11 cellular contexts compared by ENCODE assay signal in the genomic region with DNA sequence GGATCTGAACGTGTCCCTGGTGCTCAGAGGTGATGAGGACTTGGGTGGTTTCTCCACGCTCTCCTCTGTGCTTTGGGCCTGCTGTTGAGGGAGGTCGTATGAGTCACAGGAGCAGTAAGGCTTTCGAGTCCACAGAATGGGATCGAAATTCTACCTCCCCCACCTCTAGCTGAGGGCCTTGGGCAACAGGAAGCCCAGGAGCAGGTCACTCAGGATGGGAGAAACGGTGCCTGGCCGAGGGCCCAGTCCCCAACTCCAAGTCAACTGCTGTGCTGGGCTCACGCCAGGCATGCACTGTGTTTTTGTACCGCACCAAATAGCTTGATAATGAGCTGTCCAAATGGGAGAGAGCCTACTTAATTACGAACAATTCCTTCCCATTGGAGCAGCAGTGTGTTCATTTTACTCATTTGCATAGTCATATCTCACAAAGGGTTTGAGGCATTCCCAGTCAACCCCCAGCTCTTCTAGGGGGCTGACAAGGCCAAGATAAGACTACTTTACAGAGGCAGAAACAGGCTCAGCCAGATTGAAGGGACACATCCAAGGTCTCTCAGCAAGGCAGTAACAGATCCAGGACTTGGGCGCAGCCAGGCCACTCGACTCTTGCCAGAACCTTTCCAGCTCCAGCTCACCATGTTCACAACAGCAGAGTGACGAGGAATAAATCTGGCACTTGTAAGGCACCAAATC. TPM values are rescaled to one million over a fixed set of nuclear protein-coding genes. Genes with fewer than 3 reads are reported as not detected.
DNase-seq lines count a peak whose midpoint lies in the region; ATAC-seq, FAIRE-seq and TF ChIP-seq lines count a peak whose summit lies in the region.
"Had no signal": no experiment of that assay in that cellular context is flagged by ENCODE, and none has a peak within 500 bp of the region (broad histone marks: within the 10 kb centered on the region; RNA-seq: fewer than 3 reads in every experiment).

No MANE protein-coding gene starts in this region.

- H3K4me3 Mint-ChIP-seq in MCF 10A (ENCODE audit: unreplicated experiment): no peak overlapping the region
- no peak overlapping the region for H3K4me3 Mint-ChIP-seq in stimulated activated effector memory CD8-positive, alpha-beta T cell treated with anti-CD3 and anti-CD28 coated beads, Interleukin-12 subunit alpha, Interleukin-12 subunit beta, amount 100 ng/mL, for 72 hours

- in situ Hi-C loops in IMR-90 (cut with MboI; ENCODE audit: low sequenced_read_pairs) (no loop called here), GM13977 (cut with MboI; ENCODE audit: low pct_unique_long_range_greater_than_20kb, low sequenced_read_pairs, unreplicated experiment) (no loop called here)

- TF ChIP-seq RAD21 in A549 (conservative IDR thresholded peaks at IDR 0.05 in 1 of 2, IDR thresholded peaks at IDR 0.05 in 1 of 2) (no peak), IMR-90 (IDR thresholded peaks at IDR 0.05; ENCODE audit: low read length) (peak; percentile 20; the same call in 1 of the 2 replicates)

- TF ChIP-seq CTCF in A549 (IDR thresholded peaks at IDR 0.05) (no peak), IMR-90 (conservative IDR thresholded peaks at IDR 0.05; ENCODE audit: low read depth, low read length) (no peak), MCF 10A (IDR thresholded peaks at IDR 0.05; ENCODE audit: unreplicated experiment) (no peak), GM13977 (IDR thresholded peaks at IDR 0.05; ENCODE audit: extremely low read depth, insufficient read depth, missing control alignments) (no peak)

- H3K9me1 ChIP-seq in IMR-90 (ENCODE audit: insufficient read depth, low read length): peaks cover 24% of the 10 kb centered on the region

- H3K4me1 Mint-ChIP-seq in MCF 10A (ENCODE audit: insufficient read depth, unreplicated experiment): peaks cover 14% of the 10 kb centered on the region
- no peaks in the 10 kb centered on the region for H3K4me1 Mint-ChIP-seq in stimulated activated effector memory CD8-positive, alpha-beta T cell treated with anti-CD3 and anti-CD28 coated beads, Interleukin-12 subunit alpha, Interleukin-12 subunit beta, amount 100 ng/mL, for 72 hours

- H4K8ac ChIP-seq in IMR-90 (ENCODE audit: low read depth in 2 of 2, low read length in 2 of 2): peak overlapping the region; percentile 9 to 53; a peak in 3 of 4 replicates

- H2BK20ac ChIP-seq in IMR-90 (ENCODE audit: low read depth, low read length): peak overlapping the region; percentile 80

- H3K14ac ChIP-seq in IMR-90 (replicated peaks; ENCODE audit: low read depth, low read length): peak overlapping the region; percentile 86

- POLR2A ChIA-PET in A549 (lab: Yijun Ruan, JAX) (no interaction called here), IMR-90 (lab: Charles Lee; ENCODE audit: unreplicated experiment) (no interaction called here), MCF 10A (lab: Yijun Ruan, JAX) (no interaction called here)

- H3K27me3 Mint-ChIP-seq in MCF 10A (ENCODE audit: insufficient read depth, unreplicated experiment): no peaks in the 10 kb centered on the region

- H3K4me2 ChIP-seq in A549 (peak overlapping the region; percentile 39), IMR-90 (ENCODE audit: low read depth, low read length) (no peak overlapping the region)

- intact Hi-C loops in IMR-90 (cut with micrococcal nuclease): no loop called here
- intact Hi-C loops in MCF 10A (cut with micrococcal nuclease): no loop called here

- H3K36me3 ChIP-seq in IMR-90 (ENCODE audit: control insufficient read depth, insufficient read depth, low read length): no peaks in the 10 kb centered on the region

- H3K27me3 ChIP-seq in IMR-90 (ENCODE audit: control insufficient read depth, insufficient read depth, low read length): no peaks in the 10 kb centered on the region

- no peaks in the 10 kb centered on the region for H3K36me3 Mint-ChIP-seq in MCF 10A (ENCODE audit: insufficient read depth, unreplicated experiment)
- no peaks in the 10 kb centered on the region for H3K36me3 Mint-ChIP-seq in stimulated activated effector memory CD8-positive, alpha-beta T cell treated with anti-CD3 and anti-CD28 coated beads, Interleukin-12 subunit alpha, Interleukin-12 subunit beta, amount 100 ng/mL, for 72 hours

- no TSS peak for BruUV-seq in IMR-90 (replicated peaks; lab: Mats Ljungman, UMichigan)
- no TSS peak for BruUV-seq in MCF 10A (replicated peaks; lab: Mats Ljungman, UMichigan)

- no peaks in the 10 kb centered on the region for H4K20me1 ChIP-seq in IMR-90 (ENCODE audit: insufficient read depth, low read length)

- H3K18ac ChIP-seq in IMR-90 (ENCODE audit: low read depth, low read length): peak overlapping the region; percentile 10; the same call in 1 of the 2 replicates

- no peak overlapping the region for H3K9ac ChIP-seq in IMR-90 (ENCODE audit: low read depth, low read length)

- H3K27ac ChIP-seq in A549 (peak overlapping the region; percentile 17 to 65; a peak in 4 of 6 replicates), IMR-90 (ENCODE audit: insufficient read depth, low read length) (peak overlapping the region; percentile 28; the same call in 1 of the 2 replicates)

- peak overlapping the region; percentile 81 for H2AFZ ChIP-seq in IMR-90 (replicated peaks; ENCODE audit: low read length, poor library complexity)

- no peak for FAIRE-seq in A549 (lab: Jason Lieb, UNC)

- H2AK9ac ChIP-seq in IMR-90 (replicated peaks; ENCODE audit: low read depth, low read length, poor library complexity): peak overlapping the region; percentile 95

- TF ChIP-seq EP300 in A549 (IDR thresholded peaks at IDR 0.05): no peak

- peak overlapping the region; percentile 45 for H4K91ac ChIP-seq in IMR-90 (ENCODE audit: insufficient read depth, low read depth, low read length)

- peak; percentile 44 to 59; a peak in 4 of 6 replicates for ATAC-seq in A549
- peak; percentile 84 for ATAC-seq in IMR-90 (ENCODE audit: low read depth)
- peak; percentile 83 for ATAC-seq in left lobe of liver
- ATAC-seq in stimulated activated effector memory CD8-positive, alpha-beta T cell treated with anti-CD3 and anti-CD28 coated beads, Interleukin-12 subunit alpha, Interleukin-12 subunit beta, amount 100 ng/mL, for 72 hours: no peak
- no peak for ATAC-seq in GM21367 (IDR thresholded peaks at IDR 0.05; ENCODE audit: unreplicated experiment)
- ATAC-seq: stimulated activated naive CD8-positive, alpha-beta T cell treated with anti-CD3 and anti-CD28 coated beads, Interleukin-15, Interleukin-2, amounts not matched to agents 100 U/mL and 50 U/mL, for 24 hours had no signal

- peaks cover 0 to 12% of the 10 kb centered on the region in 2 experiments; a peak in 1 of 4 replicates for H3K79me1 ChIP-seq in IMR-90 (ENCODE audit: low read depth in 1 of 2, low read length in 2 of 2)

- H2BK5ac ChIP-seq in IMR-90 (ENCODE audit: low read depth, low read length, poor library complexity, severe bottlenecking): peak overlapping the region; percentile 72

- no peaks in the 10 kb centered on the region for H3K9me3 Mint-ChIP-seq in MCF 10A (ENCODE audit: unreplicated experiment)
- no peaks in the 10 kb centered on the region for H3K9me3 Mint-ChIP-seq in stimulated activated effector memory CD8-positive, alpha-beta T cell treated with anti-CD3 and anti-CD28 coated beads, Interleukin-12 subunit alpha, Interleukin-12 subunit beta, amount 100 ng/mL, for 72 hours

- H3K23ac ChIP-seq in IMR-90 (ENCODE audit: low read depth, low read length): peak overlapping the region; percentile 40; the same call in 1 of the 2 replicates

- DNase-seq in A549 (ENCODE audit: low read depth in 1 of 2, low spot score in 1 of 2): no peak
- DNase-seq in IMR-90: peak; percentile 86
- peak; percentile 87 for DNase-seq in MCF 10A (ENCODE audit: unreplicated experiment)
- DNase-seq in left lobe of liver (ENCODE audit: low spot score): peak; percentile 64
- no peak for DNase-seq in stimulated activated effector memory CD8-positive, alpha-beta T cell treated with anti-CD3 and anti-CD28 coated beads, Interleukin-12 subunit alpha, Interleukin-12 subunit beta, amount 100 ng/mL, for 72 hours (ENCODE audit: low spot score in 2 of 2)
- no peak for DNase-seq in GM13977 (ENCODE audit: low spot score)
- DNase-seq in GM19238 (ENCODE audit: insufficient read length, low spot score): no peak
- DNase-seq: activated T-cell treated with anti-CD3 and anti-CD28 coated beads, Interleukin-2, amount 50 U/mL, for 1 hour; SHP77; stimulated activated naive CD8-positive, alpha-beta T cell treated with anti-CD3 and anti-CD28 coated beads, Interleukin-15, Interleukin-2, amounts not matched to agents 100 U/mL and 50 U/mL, for 24 hours had no signal

- WGBS in A549 (ENCODE audit: missing lambda C conversion rate): 56% methylated on average over 13 of the region's 13 CpGs
- 0% methylated on average over 2 of the region's 13 CpGs; no CpG with 5 or more reads in 1 of the 2 experiments for WGBS in IMR-90 (ENCODE audit: extremely low coverage in 2 of 2, insufficient read length in 1 of 2), 2 experiments

- H3K9me3 ChIP-seq in A549: no peaks in the 10 kb centered on the region
- no peaks in the 10 kb centered on the region for H3K9me3 ChIP-seq in IMR-90 (ENCODE audit: control insufficient read depth, insufficient read depth, low read length)

- CTCF ChIA-PET in A549 (lab: Yijun Ruan, JAX): interaction anchor here (1.0 to 3.0 kb wide), 7 partner anchors 8 to 78 kb away, joined by 3 to 14 read pairs (median 3); no protein-coding TSS in a partner anchor
- CTCF ChIA-PET in IMR-90 (lab: Yijun Ruan, JAX): interaction anchor here (1.4 kb wide), 1 partner anchor 14 kb away, joined by 3 read pairs; no protein-coding TSS in a partner anchor
- CTCF ChIA-PET in MCF 10A (lab: Yijun Ruan, JAX): interaction anchor here (0.6 to 1.3 kb wide), 2 partner anchors 18 to 71 kb away, joined by 3 to 5 read pairs; no protein-coding TSS in a partner anchor

- peak overlapping the region; percentile 88 for H2AK5ac ChIP-seq in IMR-90 (ENCODE audit: low read depth, low read length)

- peak overlapping the region; percentile 72 for H2BK120ac ChIP-seq in IMR-90 (ENCODE audit: low read depth, low read length)

- TF ChIP-seq POLR2A in A549 (IDR thresholded peaks at IDR 0.05; ENCODE audit: low read length) (no peak), IMR-90 (IDR thresholded peaks at IDR 0.05; ENCODE audit: low read depth, low read length) (no peak)

- H2BK15ac ChIP-seq in IMR-90 (ENCODE audit: low read depth, low read length): peak overlapping the region; percentile 58; the same call in 2 of the 3 replicates

- dilution Hi-C loops in IMR-90 (cut with HindIII; ENCODE audit: low sequenced_read_pairs, unreplicated experiment): no loop called here

- H3K4me1 ChIP-seq in A549 (peaks cover 23% of the 10 kb centered on the region), IMR-90 (ENCODE audit: control insufficient read depth, insufficient read depth, low read length) (peaks cover 14% of the 10 kb centered on the region)

- H3K4ac ChIP-seq in IMR-90 (ENCODE audit: low read depth, low read length): peak overlapping the region; percentile 77

- H3K56ac ChIP-seq in IMR-90 (ENCODE audit: extremely low read depth, insufficient read depth, low read length): no peak overlapping the region

- H3K4me3 ChIP-seq in A549: no peak overlapping the region
- H3K4me3 ChIP-seq in IMR-90 (ENCODE audit: insufficient read depth, low read depth, low read length): no peak overlapping the region

- no peak overlapping the region; the same call in 1 of the 2 replicates for H4K5ac ChIP-seq in IMR-90 (ENCODE audit: low read depth, low read length)

- no peak overlapping the region for H3K27ac Mint-ChIP-seq in MCF 10A (ENCODE audit: low read depth, unreplicated experiment)
- H3K27ac Mint-ChIP-seq in stimulated activated effector memory CD8-positive, alpha-beta T cell treated with anti-CD3 and anti-CD28 coated beads, Interleukin-12 subunit alpha, Interleukin-12 subunit beta, amount 100 ng/mL, for 72 hours: no peak overlapping the region

RNA-seq across cellular contexts. Expression of gene WNT3, which starts 53.6 kb away (rescaled TPM):
- polyA plus RNA-seq in A549 (2011; rRNA removed) (10.8 and 11.6 TPM in 2 replicates), A549 (2017; fragmentation: RNase III; extraction: RNeasy Plus Mini Kit Qiagen cat#74134 plus additional on column Dnase treatment) (5.9 to 8.4 TPM (median 8.3 TPM) in 3 replicates), IMR-90 (2012; rRNA removed) (0.99 and 1.0 TPM in 2 replicates)
- 5.3 and 6.2 TPM in 2 replicates for polyA plus RNA-seq in A549 (2012; cell fraction: cytosol; rRNA removed)
- polyA plus RNA-seq in A549 (2012; cell fraction: nucleus; rRNA removed): 9.1 and 9.9 TPM in 2 replicates
- 7.0 TPM in 2 replicates for polyA minus RNA-seq in A549 (2011; rRNA and poly(A)+ RNA removed)
- total RNA-seq in IMR-90 (2012; rRNA removed) (0.56 and 0.72 TPM in 2 replicates), MCF 10A (2022) (2.4 and 2.9 TPM in 2 replicates), left lobe of liver (2.7 TPM)
- polyA plus RNA-seq in IMR-90 (2012; cell fraction: cytosol; rRNA removed): 0.58 and 0.71 TPM in 2 replicates
- polyA plus RNA-seq in IMR-90 (2012; cell fraction: nucleus; rRNA removed; ENCODE audit: low replicate concordance): 3.1 and 4.9 TPM in 2 replicates

Comparison
In these comparisons a context has a peak if more than half of its experiments do, and no peak if none do; other contexts are left out.
1. ATAC-seq: peak in A549 (2 of 2), IMR-90 (single experiment) and left lobe of liver (single experiment); none in stimulated activated effector memory CD8-positive, alpha-beta T cell treated with anti-CD3 and anti-CD28 coated beads, Interleukin-12 subunit alpha, Interleukin-12 subunit beta, amount 100 ng/mL, for 72 hours (single experiment) and GM21367 (single experiment).
2. DNase-seq: peak in IMR-90 (single experiment), MCF 10A (single experiment) and left lobe of liver (single experiment); none in A549 (0 of 2), stimulated activated effector memory CD8-positive, alpha-beta T cell treated with anti-CD3 and anti-CD28 coated beads, Interleukin-12 subunit alpha, Interleukin-12 subunit beta, amount 100 ng/mL, for 72 hours (0 of 2), GM13977 (single experiment) and GM19238 (single experiment).